Comparison of ENCODE assay signal across 9 cellular contexts in genomic region chr1:6822530-6823359, GRCh38. TPM values are rescaled to one million over a fixed set of nuclear protein-coding genes. Genes with fewer than 3 reads are reported as not detected.
DNase-seq lines count a peak whose midpoint lies in the region; ATAC-seq and TF ChIP-seq lines count a peak whose summit lies in the region.
"Had no signal": no experiment of that assay in that cellular context is flagged by ENCODE, and none has a peak within 500 bp of the region (broad histone marks: within the 10 kb centered on the region; RNA-seq: fewer than 3 reads in every experiment).

No MANE protein-coding gene starts in this region.

- POLR2A ChIA-PET in activated B cell treated with CpG ODN at 0.5 μM for 24 hours (lab: Charles Lee) = no interaction called here

- no peaks in the 10 kb centered on the region for H3K36me3 ChIP-seq in skeletal muscle tissue (ENCODE audit: control insufficient read depth in 3 of 3, insufficient read depth in 3 of 3, low read length in 3 of 3)
- H3K36me3 ChIP-seq in effector memory CD4-positive, alpha-beta T cell (ENCODE audit: control insufficient read depth, insufficient read depth, low read length) = no peaks in the 10 kb centered on the region

- no peaks in the 10 kb centered on the region for H3K27me3 Mint-ChIP-seq in activated B cell treated with CpG ODN at 0.5 μM for 24 hours

- H3K27ac Mint-ChIP-seq in activated B cell treated with CpG ODN at 0.5 μM for 24 hours = no peak overlapping the region

- no peaks in the 10 kb centered on the region for H3K27me3 ChIP-seq in skeletal muscle tissue (ENCODE audit: control insufficient read depth in 3 of 3, insufficient read depth in 3 of 3, low read length in 3 of 3)
- no peaks in the 10 kb centered on the region for H3K27me3 ChIP-seq in effector memory CD4-positive, alpha-beta T cell (replicated peaks; ENCODE audit: control insufficient read depth, insufficient read depth, low read length, poor library complexity, severe bottlenecking)

- no peak overlapping the region for H3K4me3 ChIP-seq in skeletal muscle tissue (ENCODE audit: low read length in 3 of 3)
- H3K4me3 ChIP-seq in effector memory CD4-positive, alpha-beta T cell (ENCODE audit: insufficient read depth, low read depth, low read length, poor library complexity, severe bottlenecking) = no peak overlapping the region

- peak overlapping the region; percentile 10 to 40 (median 36) for H3K9ac ChIP-seq in skeletal muscle tissue (ENCODE audit: low read depth in 1 of 3, low read length in 3 of 3)

- peaks cover 39% of the 10 kb centered on the region for H3K36me3 Mint-ChIP-seq in activated B cell treated with CpG ODN at 0.5 μM for 24 hours (ENCODE audit: low read depth)

- peaks cover 49% of the 10 kb centered on the region for H3K4me1 Mint-ChIP-seq in activated B cell treated with CpG ODN at 0.5 μM for 24 hours

- intact Hi-C loops in activated B cell treated with CpG ODN at 0.5 μM for 24 hours (cut with micrococcal nuclease) = no loop called here

- peak overlapping the region; percentile 5 for H3K4me3 Mint-ChIP-seq in activated B cell treated with CpG ODN at 0.5 μM for 24 hours

- no peak for TF ChIP-seq CTCF in activated B cell treated with CpG ODN at 0.5 μM for 24 hours (IDR thresholded peaks at IDR 0.05)

- DNase-seq in GM19240 (ENCODE audit: insufficient read length, low spot score) = peak; percentile 25
- DNase-seq in activated B cell treated with CpG ODN at 0.5 μM for 24 hours = no peak
- no peak for DNase-seq in ACHN
- DNase-seq in effector memory CD4-positive, alpha-beta T cell = no peak
- DNase-seq in stimulated activated CD4-positive, alpha-beta T cell treated with anti-CD3 and anti-CD28 coated beads, Interleukin-15, amount 100 ng/mL, for 24 hours = no peak
- DNase-seq: stimulated activated CD4-positive, alpha-beta T cell treated with anti-CD3 and anti-CD28 coated beads, Interleukin-2, amount 100 ng/mL, for 24 hours had no signal

- CTCF ChIA-PET in activated B cell treated with CpG ODN at 0.5 μM for 24 hours (lab: Charles Lee) = no interaction called here

- peaks cover 20 to 24% (median 21%) of the 10 kb centered on the region in 3 donors for H3K4me1 ChIP-seq in skeletal muscle tissue (ENCODE audit: control insufficient read depth in 3 of 3, insufficient read depth in 3 of 3, low read length in 3 of 3)
- no peaks in the 10 kb centered on the region for H3K4me1 ChIP-seq in effector memory CD4-positive, alpha-beta T cell (ENCODE audit: control insufficient read depth, insufficient read depth, low read length, poor library complexity, severe bottlenecking)

- in situ Hi-C loops in ACHN (cut with HindIII; ENCODE audit: low pct_ligation_motif_present, low pct_unique_long_range_greater_than_20kb, low sequenced_read_pairs) = no loop called here

- H3K9me3 ChIP-seq in skeletal muscle tissue (ENCODE audit: control insufficient read depth in 3 of 3, low read length in 3 of 3) = no peaks in the 10 kb centered on the region
- H3K9me3 ChIP-seq in effector memory CD4-positive, alpha-beta T cell (ENCODE audit: control insufficient read depth, low read length) = no peaks in the 10 kb centered on the region

- H3K27ac ChIP-seq in skeletal muscle tissue (ENCODE audit: low read depth, low read length) = peak overlapping the region; percentile 67
- H3K27ac ChIP-seq in effector memory CD4-positive, alpha-beta T cell (ENCODE audit: insufficient read depth, low read length, poor library complexity, severe bottlenecking) = no peak overlapping the region

- no peaks in the 10 kb centered on the region for H3K9me3 Mint-ChIP-seq in activated B cell treated with CpG ODN at 0.5 μM for 24 hours

- peak; percentile 75 for ATAC-seq in HG02973 (IDR thresholded peaks at IDR 0.05; ENCODE audit: unreplicated experiment)
- no peak for ATAC-seq in activated B cell treated with CpG ODN at 0.5 μM for 24 hours (ENCODE audit: low read depth)
- no peak for ATAC-seq in HG02840 (IDR thresholded peaks at IDR 0.05; ENCODE audit: low FRiP score, unreplicated experiment)

RNA-seq across cellular contexts. Expression of gene CAMTA1, which starts 37.5 kb away (rescaled TPM):
- total RNA-seq in activated B cell treated with CpG ODN at 0.5 μM for 24 hours (49.8 and 50.8 TPM in 2 replicates), skeletal muscle tissue (38.1 TPM)
